ENCODE assay signal across 26 cellular contexts in the genomic region with DNA sequence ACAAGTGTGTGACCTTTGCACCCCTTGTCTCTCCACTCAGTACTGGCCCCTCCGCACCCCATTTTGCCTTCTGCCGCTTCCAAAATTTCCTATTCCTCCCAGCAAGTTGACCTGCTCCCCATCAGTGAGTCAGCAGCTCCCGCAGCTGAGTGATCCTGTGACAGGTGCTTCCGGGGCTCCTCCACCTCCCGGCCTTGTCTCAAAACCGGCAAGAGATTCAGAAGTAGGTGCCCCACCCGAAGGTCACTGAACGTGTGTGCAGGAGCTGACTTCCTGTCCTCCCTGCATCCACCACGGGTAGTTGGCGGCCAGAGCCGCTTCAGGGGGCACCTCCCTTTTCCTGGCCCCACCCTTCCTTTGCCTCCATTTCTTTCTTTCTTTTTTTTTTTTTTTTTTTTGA.
DNase-seq lines count a peak whose midpoint lies in the region; ATAC-seq and TF ChIP-seq lines count a peak whose summit lies in the region.
"Had no signal": no experiment of that assay in that cellular context is flagged by ENCODE, and none has a peak within 500 bp of the region (broad histone marks: within the 10 kb centered on the region; RNA-seq: fewer than 3 reads in every experiment).

No MANE protein-coding gene starts in this region.

- POLR2A ChIA-PET in activated CD4-positive, alpha-beta memory T cell treated with anti-CD3 and anti-CD28 coated beads, Interleukin-2, amount 10 ng/mL, durations not matched to agents 7 days and 5 days (lab: Charles Lee), result no interaction called here
- POLR2A ChIA-PET in activated CD4-positive, alpha-beta memory T cell treated with anti-CD3 and anti-CD28 coated beads for 36 hours (lab: Charles Lee), result no interaction called here
- POLR2A ChIA-PET in WTC11 (lab: Charles Lee), result no interaction called here

- ATAC-seq in activated T-helper 17 cell treated with anti-CD3 and anti-CD28 coated beads, Interleukin-2, amount 50 U/mL, for 72 hours (replicated peaks), result no peak
- ATAC-seq in WTC11, result no peak
- ATAC-seq: A549, T-cell had no signal

- intact Hi-C loops in activated CD4-positive, alpha-beta memory T cell treated with anti-CD3 and anti-CD28 coated beads for 36 hours (cut with micrococcal nuclease), result no loop called here

- peaks cover 10% of the 10 kb centered on the region for H3K9me3 Mint-ChIP-seq in activated CD4-positive, alpha-beta memory T cell treated with anti-CD3 and anti-CD28 coated beads, Interleukin-2, amount 10 ng/mL, durations not matched to agents 7 days and 5 days
- peaks cover 17% of the 10 kb centered on the region for H3K9me3 Mint-ChIP-seq in activated CD4-positive, alpha-beta memory T cell treated with anti-CD3 and anti-CD28 coated beads for 36 hours
- H3K9me3 Mint-ChIP-seq in activated T-helper 17 cell treated with anti-CD3 and anti-CD28 coated beads, Interleukin-2, amount 50 U/mL, for 72 hours, result no peaks in the 10 kb centered on the region
- peaks cover 13% of the 10 kb centered on the region for H3K9me3 Mint-ChIP-seq in WTC11
- H3K9me3 Mint-ChIP-seq: central memory CD8-positive, alpha-beta T cell had no signal

- peaks cover 3% of the 10 kb centered on the region for H3K27me3 Mint-ChIP-seq in activated CD4-positive, alpha-beta memory T cell treated with anti-CD3 and anti-CD28 coated beads, Interleukin-2, amount 10 ng/mL, durations not matched to agents 7 days and 5 days
- peaks cover 4% of the 10 kb centered on the region for H3K27me3 Mint-ChIP-seq in activated CD4-positive, alpha-beta memory T cell treated with anti-CD3 and anti-CD28 coated beads for 36 hours
- H3K27me3 Mint-ChIP-seq in activated T-helper 17 cell treated with anti-CD3 and anti-CD28 coated beads, Interleukin-2, amount 50 U/mL, for 72 hours, result no peaks in the 10 kb centered on the region
- H3K27me3 Mint-ChIP-seq in WTC11 (ENCODE audit: low read depth), result no peaks in the 10 kb centered on the region

- H3K4me1 Mint-ChIP-seq in activated CD4-positive, alpha-beta memory T cell treated with anti-CD3 and anti-CD28 coated beads, Interleukin-2, amount 10 ng/mL, durations not matched to agents 7 days and 5 days, result peaks cover 25% of the 10 kb centered on the region
- H3K4me1 Mint-ChIP-seq in activated CD4-positive, alpha-beta memory T cell treated with anti-CD3 and anti-CD28 coated beads for 36 hours (ENCODE audit: low read depth), result peaks cover 22% of the 10 kb centered on the region
- H3K4me1 Mint-ChIP-seq in activated T-helper 17 cell treated with anti-CD3 and anti-CD28 coated beads, Interleukin-2, amount 50 U/mL, for 72 hours, result peaks cover 20% of the 10 kb centered on the region
- no peaks in the 10 kb centered on the region for H3K4me1 Mint-ChIP-seq in WTC11
- H3K4me1 Mint-ChIP-seq: B cell; central memory CD8-positive, alpha-beta T cell had no signal

- H3K4me3 Mint-ChIP-seq in activated CD4-positive, alpha-beta memory T cell treated with anti-CD3 and anti-CD28 coated beads, Interleukin-2, amount 10 ng/mL, durations not matched to agents 7 days and 5 days, result no peak overlapping the region
- no peak overlapping the region for H3K4me3 Mint-ChIP-seq in activated CD4-positive, alpha-beta memory T cell treated with anti-CD3 and anti-CD28 coated beads for 36 hours
- no peak overlapping the region for H3K4me3 Mint-ChIP-seq in activated T-helper 17 cell treated with anti-CD3 and anti-CD28 coated beads, Interleukin-2, amount 50 U/mL, for 72 hours
- no peak overlapping the region for H3K4me3 Mint-ChIP-seq in WTC11
- H3K4me3 Mint-ChIP-seq: B cell; central memory CD8-positive, alpha-beta T cell; stimulated activated naive CD8-positive, alpha-beta T cell treated with anti-CD3 and anti-CD28 coated beads, Interleukin-15, Interleukin-2, amounts not matched to agents 100 ng/mL and 50 ng/mL, for 24 hours; T-cell had no signal

- H3K4me3 ChIP-seq in Jurkat, Clone E6-1 (ENCODE audit: low read length), result peak overlapping the region; percentile 2; the same call in 1 of the 2 replicates
- H3K4me3 ChIP-seq: A549, dorsolateral prefrontal cortex, lung, thyroid gland had no signal

- TF ChIP-seq CTCF in WTC11 (IDR thresholded peaks at IDR 0.05), result no peak

- H3K36me3 Mint-ChIP-seq in activated CD4-positive, alpha-beta memory T cell treated with anti-CD3 and anti-CD28 coated beads, Interleukin-2, amount 10 ng/mL, durations not matched to agents 7 days and 5 days (ENCODE audit: low read depth), result no peaks in the 10 kb centered on the region
- H3K36me3 Mint-ChIP-seq in activated CD4-positive, alpha-beta memory T cell treated with anti-CD3 and anti-CD28 coated beads for 36 hours, result no peaks in the 10 kb centered on the region
- H3K36me3 Mint-ChIP-seq in activated T-helper 17 cell treated with anti-CD3 and anti-CD28 coated beads, Interleukin-2, amount 50 U/mL, for 72 hours (ENCODE audit: low read depth), result no peaks in the 10 kb centered on the region
- H3K36me3 Mint-ChIP-seq in WTC11, result peaks cover 3% of the 10 kb centered on the region; the same call in 1 of the 2 replicates
- H3K36me3 Mint-ChIP-seq: T-cell had no signal

- peak; percentile 23 for DNase-seq in activated CD4-positive, alpha-beta memory T cell treated with anti-CD3 and anti-CD28 coated beads, Interleukin-2, amount 10 ng/mL, durations not matched to agents 7 days and 5 days
- no peak for DNase-seq in activated CD4-positive, alpha-beta memory T cell treated with anti-CD3 and anti-CD28 coated beads for 36 hours
- DNase-seq in Jurkat, Clone E6-1 (ENCODE audit: low read depth, low spot score), result peak; percentile 18
- DNase-seq in lung microvascular endothelial cell (ENCODE audit: low read depth in 2 of 2), result peak; percentile 18 to 67
- no peak for DNase-seq in NCI-H2196 treated with DMSO at 0.1 percent for 48 hours (lab: John Stamatoyannopoulos, UW; ENCODE audit: unreplicated experiment)
- no peak for DNase-seq in amygdala (lab: John Stamatoyannopoulos, UW)
- DNase-seq in WTC11 (ENCODE audit: low spot score), result no peak
- DNase-seq: activated naive CD4-positive, alpha-beta T cell; activated T-cell treated with anti-CD3 and anti-CD28 coated beads for 4 hours; dorsolateral prefrontal cortex; hypothalamus; Kasumi-1; NCI-H1092; NCI-H1930; NCI-H345; OCI-M1; SHP77 treated with DMSO at 0.1 percent for 48 hours; stimulated activated CD4-positive, alpha-beta T cell treated with anti-CD3 and anti-CD28 coated beads, Interleukin-4, amount 100 ng/mL, for 4 hours; T-cell had no signal

- CTCF ChIA-PET in activated CD4-positive, alpha-beta memory T cell treated with anti-CD3 and anti-CD28 coated beads, Interleukin-2, amount 10 ng/mL, durations not matched to agents 7 days and 5 days (lab: Charles Lee), result no interaction called here
- CTCF ChIA-PET in activated CD4-positive, alpha-beta memory T cell treated with anti-CD3 and anti-CD28 coated beads for 36 hours (lab: Charles Lee), result interaction anchor here (1.2 kb wide), 1 partner anchor 28 kb away, joined by 8 read pairs; no protein-coding TSS in a partner anchor
- CTCF ChIA-PET in WTC11 (lab: Charles Lee), result interaction anchor here (0.7 kb wide), 1 partner anchor 78 kb away, joined by 4 read pairs; no protein-coding TSS in a partner anchor

- H3K27ac Mint-ChIP-seq in activated CD4-positive, alpha-beta memory T cell treated with anti-CD3 and anti-CD28 coated beads, Interleukin-2, amount 10 ng/mL, durations not matched to agents 7 days and 5 days, result peak overlapping the region; percentile 18
- no peak overlapping the region for H3K27ac Mint-ChIP-seq in activated CD4-positive, alpha-beta memory T cell treated with anti-CD3 and anti-CD28 coated beads for 36 hours
- H3K27ac Mint-ChIP-seq in activated T-helper 17 cell treated with anti-CD3 and anti-CD28 coated beads, Interleukin-2, amount 50 U/mL, for 72 hours, result peak overlapping the region; percentile 34
- no peak overlapping the region for H3K27ac Mint-ChIP-seq in WTC11
- H3K27ac Mint-ChIP-seq: B cell, T-cell had no signal

TF ChIP-seq in WTC11, 78 proteins besides CTCF, POLR2A, EP300 and RAD21 (continues in another document):
- TF ChIP-seq NFATC4 (CRISPR knock-in tag; IDR thresholded peaks at IDR 0.05) (no peak), CREM (CRISPR knock-in tag; IDR thresholded peaks at IDR 0.05) (no peak), GABPB1 (CRISPR knock-in tag; IDR thresholded peaks at IDR 0.05) (no peak), NFE2L1 (CRISPR knock-in tag; IDR thresholded peaks at IDR 0.05) (no peak), E2F4 (CRISPR knock-in tag; IDR thresholded peaks at IDR 0.05; ENCODE audit: borderline replicate concordance, low read depth) (no peak), USF2 (CRISPR knock-in tag; IDR thresholded peaks at IDR 0.05) (no peak), ZNF138 (CRISPR knock-in tag; conservative IDR thresholded peaks at IDR 0.05) (no peak), FOXP1 (CRISPR knock-in tag; IDR thresholded peaks at IDR 0.05; ENCODE audit: borderline replicate concordance) (no peak), SMAD4 (CRISPR knock-in tag; IDR thresholded peaks at IDR 0.05) (no peak), GRHL2 (CRISPR knock-in tag; IDR thresholded peaks at IDR 0.05; ENCODE audit: insufficient replicate concordance, severe bottlenecking) (no peak)
- TF ChIP-seq, protein P1, sequence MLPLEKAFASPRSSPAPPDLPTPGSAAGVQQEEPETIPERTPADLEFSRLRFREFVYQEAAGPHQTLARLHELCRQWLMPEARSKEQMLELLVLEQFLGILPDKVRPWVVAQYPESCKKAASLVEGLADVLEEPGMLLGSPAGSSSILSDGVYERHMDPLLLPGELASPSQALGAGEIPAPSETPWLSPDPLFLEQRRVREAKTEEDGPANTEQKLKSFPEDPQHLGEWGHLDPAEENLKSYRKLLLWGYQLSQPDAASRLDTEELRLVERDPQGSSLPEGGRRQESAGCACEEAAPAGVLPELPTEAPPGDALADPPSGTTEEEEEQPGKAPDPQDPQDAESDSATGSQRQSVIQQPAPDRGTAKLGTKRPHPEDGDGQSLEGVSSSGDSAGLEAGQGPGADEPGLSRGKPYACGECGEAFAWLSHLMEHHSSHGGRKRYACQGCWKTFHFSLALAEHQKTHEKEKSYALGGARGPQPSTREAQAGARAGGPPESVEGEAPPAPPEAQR (CRISPR knock-in tag; IDR thresholded peaks at IDR 0.05), result no peak

Comparison
In these comparisons a context has a peak if more than half of its experiments do, and no peak if none do; other contexts are left out.
1. DNase-seq: peak in activated CD4-positive, alpha-beta memory T cell treated with anti-CD3 and anti-CD28 coated beads, Interleukin-2, amount 10 ng/mL, durations not matched to agents 7 days and 5 days (single experiment), Jurkat, Clone E6-1 (single experiment) and lung microvascular endothelial cell (2 of 2); none in activated CD4-positive, alpha-beta memory T cell treated with anti-CD3 and anti-CD28 coated beads for 36 hours (single experiment), NCI-H2196 treated with DMSO at 0.1 percent for 48 hours (single experiment), amygdala (0 of 56) and WTC11 (single experiment).
2. H3K27ac Mint-ChIP-seq: peak in activated CD4-positive, alpha-beta memory T cell treated with anti-CD3 and anti-CD28 coated beads, Interleukin-2, amount 10 ng/mL, durations not matched to agents 7 days and 5 days (single experiment) and activated T-helper 17 cell treated with anti-CD3 and anti-CD28 coated beads, Interleukin-2, amount 50 U/mL, for 72 hours (single experiment); none in activated CD4-positive, alpha-beta memory T cell treated with anti-CD3 and anti-CD28 coated beads for 36 hours (single experiment) and WTC11 (single experiment).